25 cellular contexts compared by ENCODE assay signal in genomic region chr4:159829184-159829583, GRCh38.
"Had no signal": no experiment of that assay in that cellular context is flagged by ENCODE, and none has a peak within 500 bp of the region (broad histone marks: within the 10 kb centered on the region; RNA-seq: fewer than 3 reads in every experiment).

No MANE protein-coding gene starts in this region.

- H3K36me3 ChIP-seq: esophagus muscularis mucosa, gastroesophageal sphincter, heart left ventricle, left lung, neural progenitor cell, sigmoid colon, spleen, tibial artery had no signal

- H3K4me2 ChIP-seq: hepatocyte, neural progenitor cell had no signal

- DNase-seq: dermis blood vessel endothelial cell; effector memory CD4-positive, alpha-beta T cell; foreskin keratinocyte; heart left ventricle; left cardiac atrium; left lung; mesenchymal stem cell; mucosa of descending colon; psoas muscle; right cardiac atrium; sigmoid colon; spleen; stimulated activated CD4-positive, alpha-beta T cell treated with anti-CD3 and anti-CD28 coated beads, Interleukin-4, amount 100 ng/mL, for 4 hours; stimulated activated naive CD8-positive, alpha-beta T cell treated with anti-CD3 and anti-CD28 coated beads, Interleukin-15, Interleukin-2, amounts not matched to agents 100 U/mL and 50 U/mL, for 24 hours; substantia nigra; testis; tibial artery had no signal

- H3K79me2 ChIP-seq: hepatocyte had no signal

- H3K4me3 ChIP-seq: coronary artery, esophagus muscularis mucosa, gastroesophageal sphincter, heart left ventricle, hepatocyte, left lung, mucosa of descending colon, neural progenitor cell, psoas muscle, sigmoid colon, skin epidermis, spleen, testis, tibial artery had no signal

- H2AFZ ChIP-seq: hepatocyte, neural progenitor cell had no signal

- H3K27ac ChIP-seq: coronary artery, esophagus muscularis mucosa, foreskin keratinocyte, gastroesophageal sphincter, heart left ventricle, hepatocyte, left lung, neural progenitor cell, psoas muscle, sigmoid colon, skin epidermis, spleen, testis, tibial artery had no signal

- H3K9ac ChIP-seq: neural progenitor cell had no signal

- H3K9me3 ChIP-seq: esophagus muscularis mucosa, gastroesophageal sphincter, heart left ventricle, left lung, mucosa of descending colon, psoas muscle, sigmoid colon, testis, tibial artery had no signal

- H3K27me3 ChIP-seq: esophagus muscularis mucosa, foreskin keratinocyte, gastroesophageal sphincter, heart left ventricle, hepatocyte, left lung, neural progenitor cell, sigmoid colon, spleen, testis, tibial artery had no signal

- ATAC-seq: foreskin keratinocyte; gastroesophageal sphincter; heart left ventricle; left cardiac atrium; left lung; mucosa of descending colon; natural killer cell treated with Interleukin-12 subunit alpha and Interleukin-12 subunit beta and Interleukin-15 and Interleukin-18, amount 100 ng/mL, for 72 hours; psoas muscle; right cardiac atrium; stimulated activated memory B cell treated with anti-CD40 and anti-IgM and Interleukin-4, amounts not matched to agents 10 μg/mL and 1 μg/mL and 100 μg/mL, for 72 hours; stimulated activated naive CD8-positive, alpha-beta T cell treated with anti-CD3 and anti-CD28 coated beads, Interleukin-15, Interleukin-2, amounts not matched to agents 100 U/mL and 50 U/mL, for 24 hours had no signal
